Comparison of ENCODE assay signal across 16 cellular contexts in genomic region chr2:17610521-17610920, GRCh38.
DNase-seq lines count a peak whose midpoint lies in the region; ATAC-seq and TF ChIP-seq lines count a peak whose summit lies in the region.
"Had no signal": no experiment of that assay in that cellular context is flagged by ENCODE, and none has a peak within 500 bp of the region (broad histone marks: within the 10 kb centered on the region; RNA-seq: fewer than 3 reads in every experiment).

No MANE protein-coding gene starts in this region.

- ATAC-seq in Right ventricle myocardium inferior (peak; percentile 93), Right ventricle myocardium superior (ENCODE audit: poor library complexity) (peak; percentile 97)
- ATAC-seq: PC-3 had no signal

- no peak overlapping the region for H3K27ac ChIP-seq in RWPE1
- H3K27ac ChIP-seq: BLaER1 treated with 17β-estradiol and CSF1 and Interleukin-3, amounts not matched to agents 10 nM and 100 nM; HL-60 had no signal

- CTCF ChIA-PET in RWPE1 (lab: Yijun Ruan, JAX), result no interaction called here

- DNase-seq in Right ventricle myocardium inferior (ENCODE audit: missing footprints) (no peak), cardiac septum (ENCODE audit: low spot score) (no peak), Right ventricle myocardium superior (peak; percentile 52), islet precursor cell (peak; percentile 61), RKO (ENCODE audit: low spot score) (no peak), NCI-H1694 (lab: John Stamatoyannopoulos, UW) (no peak), NCI-H1105 treated with DMSO at 0.1 percent for 48 hours (lab: John Stamatoyannopoulos, UW) (no peak), RWPE1 (ENCODE audit: low spot score) (no peak)
- DNase-seq: 8988T, GOT3, KBM-7, NCI-H1092, NCI-H1694 treated with DMSO at 0.1 percent for 48 hours, PC-3 had no signal

- POLR2A ChIA-PET in RWPE1 (lab: Yijun Ruan, JAX; ENCODE audit: low non-redundant PET), result no interaction called here

- intact Hi-C loops in Right ventricle myocardium inferior (cut with DNase I), result loop anchor here (5.0 kb wide), 1 partner anchor 73 kb away; no protein-coding TSS in a partner anchor
- intact Hi-C loops in cardiac septum (cut with DNase I), result loop anchor here (1.0 to 2.0 kb wide), 2 partner anchors 10 to 28 kb away; no protein-coding TSS in a partner anchor
- intact Hi-C loops in Right ventricle myocardium superior (cut with DNase I), result no loop called here

- no peak for TF ChIP-seq CTCF in RWPE1 (conservative IDR thresholded peaks at IDR 0.05; ENCODE audit: low read depth)

Comparison
In these comparisons a context has a peak if more than half of its experiments do, and no peak if none do; other contexts are left out.
1. DNase-seq: peak in Right ventricle myocardium superior (single experiment) and islet precursor cell (single experiment); none in Right ventricle myocardium inferior (single experiment), cardiac septum (single experiment), RKO (single experiment), NCI-H1694 (single experiment), NCI-H1105 treated with DMSO at 0.1 percent for 48 hours (single experiment) and RWPE1 (single experiment).